Comparison of ENCODE assay signal across 12 cellular contexts in genomic region chr3:72587282-72587681, GRCh38.
"Had no signal": no experiment of that assay in that cellular context is flagged by ENCODE, and none has a peak within 500 bp of the region (broad histone marks: within the 10 kb centered on the region; RNA-seq: fewer than 3 reads in every experiment).

No MANE protein-coding gene starts in this region.

- ATAC-seq: left cardiac atrium; lower lobe of right lung; sciatic nerve; stimulated activated naive B cell treated with anti-CD40 and anti-IgM and Interleukin-4, amounts not matched to agents 10 μg/mL and 1 μg/mL and 100 μg/mL, for 72 hours had no signal

- H3K36me3 ChIP-seq: lower lobe of right lung had no signal

- DNase-seq: activated CD4-positive, alpha-beta memory T cell treated with anti-CD3 and anti-CD28 coated beads, Interleukin-2, amount 10 ng/mL, durations not matched to agents 7 days and 5 days; activated CD4-positive, alpha-beta T cell treated with anti-CD3 and anti-CD28 coated beads for 1 hour; activated gamma-delta T cell; activated T-cell treated with anti-CD3 and anti-CD28 coated beads, Interleukin-2, amount 50 U/mL, for 48 hours; cerebellar nuclear complex; immature natural killer cell; left cardiac atrium; lower lobe of right lung; midbrain; stimulated activated CD4-positive, alpha-beta T cell treated with anti-CD3 and anti-CD28 coated beads, Interleukin-2, amount 100 ng/mL, for 24 hours; stimulated activated naive B cell treated with anti-CD40 and anti-IgM and Interleukin-4, amounts not matched to agents 10 μg/mL and 1 μg/mL and 100 μg/mL, for 72 hours had no signal

- H3K4me3 ChIP-seq: lower lobe of right lung had no signal

- H3K27ac ChIP-seq: lower lobe of right lung had no signal

- H3K4me1 ChIP-seq: lower lobe of right lung had no signal

- H3K9me3 ChIP-seq: lower lobe of right lung had no signal
